In genomic region chr5:138709216-138709615, GRCh38 we compare ENCODE assay signal across 27 cellular contexts.
"Had no signal": no experiment of that assay in that cellular context is flagged by ENCODE, and none has a peak within 500 bp of the region (broad histone marks: within the 10 kb centered on the region; RNA-seq: fewer than 3 reads in every experiment).

No MANE protein-coding gene starts in this region.

- H3K27ac Mint-ChIP-seq: activated B cell treated with CpG ODN at 0.5 μM for 24 hours; activated CD4-positive, alpha-beta T cell treated with anti-CD3 and anti-CD28 coated beads for 36 hours; activated naive CD8-positive, alpha-beta T cell; activated T-cell treated with anti-CD3 and anti-CD28 coated beads, Interleukin-2, amount 50 U/mL, for 24 hours; activated T-helper 17 cell treated with anti-CD3 and anti-CD28 coated beads, Interleukin-2, amount 50 U/mL, for 72 hours; naive thymus-derived CD4-positive, alpha-beta T cell; stimulated activated naive B cell treated with anti-CD40 and anti-IgM and Interleukin-4, amounts not matched to agents 10 μg/mL and 1 μg/mL and 100 μg/mL, for 72 hours had no signal

- H3K27me3 ChIP-seq: adrenal gland, ascending aorta, esophagus muscularis mucosa, transverse colon, vagina had no signal

- H3K4me3 Mint-ChIP-seq: activated B cell treated with CpG ODN at 0.5 μM for 24 hours; activated CD4-positive, alpha-beta T cell treated with anti-CD3 and anti-CD28 coated beads for 36 hours; activated naive CD8-positive, alpha-beta T cell; activated T-cell treated with anti-CD3 and anti-CD28 coated beads, Interleukin-2, amount 50 U/mL, for 24 hours; activated T-helper 17 cell treated with anti-CD3 and anti-CD28 coated beads, Interleukin-2, amount 50 U/mL, for 72 hours; central memory CD8-positive, alpha-beta T cell; naive thymus-derived CD4-positive, alpha-beta T cell; stimulated activated naive B cell treated with anti-CD40 and anti-IgM and Interleukin-4, amounts not matched to agents 10 μg/mL and 1 μg/mL and 100 μg/mL, for 72 hours; T-helper 1 cell treated with Interleukin-12 subunit alpha and Interleukin-12 subunit beta and Interleukin-4 antibody, amounts not matched to agents 30 μg/mL and 1 μg/mL, for 36 hours had no signal

- H3K9me3 ChIP-seq: adrenal gland, ascending aorta, esophagus muscularis mucosa, lower lobe of right lung, transverse colon, vagina had no signal

- H3K4me1 Mint-ChIP-seq: activated B cell treated with CpG ODN at 0.5 μM for 24 hours; activated T-helper 17 cell treated with anti-CD3 and anti-CD28 coated beads, Interleukin-2, amount 50 U/mL, for 72 hours; central memory CD8-positive, alpha-beta T cell; stimulated activated naive B cell treated with anti-CD40 and anti-IgM and Interleukin-4, amounts not matched to agents 10 μg/mL and 1 μg/mL and 100 μg/mL, for 72 hours had no signal

- ATAC-seq: activated CD4-positive, alpha-beta T cell treated with anti-CD3 and anti-CD28 coated beads for 36 hours; activated T-helper 17 cell treated with anti-CD3 and anti-CD28 coated beads, Interleukin-2, amount 50 U/mL, for 72 hours; left colon; lower lobe of right lung; naive thymus-derived CD4-positive, alpha-beta T cell; sciatic nerve; stimulated activated naive B cell treated with anti-CD40 and anti-IgM and Interleukin-4, amounts not matched to agents 10 μg/mL and 1 μg/mL and 100 μg/mL, for 72 hours had no signal

- H3K4me2 ChIP-seq: smooth muscle cell had no signal

- H3K36me3 Mint-ChIP-seq: activated naive CD8-positive, alpha-beta T cell; naive thymus-derived CD4-positive, alpha-beta T cell; stimulated activated naive B cell treated with anti-CD40 and anti-IgM and Interleukin-4, amounts not matched to agents 10 μg/mL and 1 μg/mL and 100 μg/mL, for 72 hours had no signal

- H3K27ac ChIP-seq: adrenal gland, ascending aorta, esophagus muscularis mucosa, lower lobe of right lung, transverse colon, vagina had no signal

- H3K4me1 ChIP-seq: adrenal gland, ascending aorta, esophagus muscularis mucosa, lower lobe of right lung, transverse colon, vagina had no signal

- H3K36me3 ChIP-seq: adrenal gland, ascending aorta, esophagus muscularis mucosa, lower lobe of right lung, transverse colon, vagina had no signal

- H3K4me3 ChIP-seq: adrenal gland, ascending aorta, esophagus muscularis mucosa, lower lobe of right lung, smooth muscle cell, transverse colon, vagina had no signal

- H3K9me3 Mint-ChIP-seq: activated B cell treated with CpG ODN at 0.5 μM for 24 hours; activated T-cell treated with anti-CD3 and anti-CD28 coated beads, Interleukin-2, amount 50 U/mL, for 24 hours; activated T-helper 17 cell treated with anti-CD3 and anti-CD28 coated beads, Interleukin-2, amount 50 U/mL, for 72 hours; central memory CD8-positive, alpha-beta T cell; stimulated activated naive B cell treated with anti-CD40 and anti-IgM and Interleukin-4, amounts not matched to agents 10 μg/mL and 1 μg/mL and 100 μg/mL, for 72 hours; T-helper 1 cell treated with Interleukin-12 subunit alpha and Interleukin-12 subunit beta and Interleukin-4 antibody, amounts not matched to agents 30 μg/mL and 1 μg/mL, for 36 hours had no signal

- DNase-seq: activated B cell treated with CpG ODN at 0.5 μM for 24 hours; activated CD4-positive, alpha-beta T cell treated with anti-CD3 and anti-CD28 coated beads for 36 hours; activated CD4-positive, alpha-beta T cell treated with anti-CD3 and anti-CD28 coated beads, Interleukin-2, amount 50 U/mL, for 4 hours; activated CD8-positive, alpha-beta memory T cell treated with anti-CD3 and anti-CD28 coated beads for 24 hours; activated CD8-positive, alpha-beta memory T cell treated with anti-CD3 and anti-CD28 coated beads, Interleukin-2, amount 50 U/mL, for 4 hours; activated naive CD4-positive, alpha-beta T cell; activated T-cell treated with anti-CD3 and anti-CD28 coated beads, Interleukin-2, amount 50 U/mL, for 24 hours; adrenal gland; effector memory CD4-positive, alpha-beta T cell; head of caudate nucleus; left colon; lower lobe of right lung; naive thymus-derived CD4-positive, alpha-beta T cell; stimulated activated CD4-positive, alpha-beta T cell treated with anti-CD3 and anti-CD28 coated beads, Interleukin-2, amount 100 ng/mL, for 48 hours; stimulated activated CD8-positive, alpha-beta memory T cell treated with anti-CD3 and anti-CD28 coated beads, Interleukin-4, amount 100 ng/mL, for 48 hours; stimulated activated naive B cell treated with anti-CD40 and anti-IgM and Interleukin-4, amounts not matched to agents 10 μg/mL and 1 μg/mL and 100 μg/mL, for 72 hours; T1000; transverse colon had no signal
